ENCODE assay signal across 8 cellular contexts in the genomic region with DNA sequence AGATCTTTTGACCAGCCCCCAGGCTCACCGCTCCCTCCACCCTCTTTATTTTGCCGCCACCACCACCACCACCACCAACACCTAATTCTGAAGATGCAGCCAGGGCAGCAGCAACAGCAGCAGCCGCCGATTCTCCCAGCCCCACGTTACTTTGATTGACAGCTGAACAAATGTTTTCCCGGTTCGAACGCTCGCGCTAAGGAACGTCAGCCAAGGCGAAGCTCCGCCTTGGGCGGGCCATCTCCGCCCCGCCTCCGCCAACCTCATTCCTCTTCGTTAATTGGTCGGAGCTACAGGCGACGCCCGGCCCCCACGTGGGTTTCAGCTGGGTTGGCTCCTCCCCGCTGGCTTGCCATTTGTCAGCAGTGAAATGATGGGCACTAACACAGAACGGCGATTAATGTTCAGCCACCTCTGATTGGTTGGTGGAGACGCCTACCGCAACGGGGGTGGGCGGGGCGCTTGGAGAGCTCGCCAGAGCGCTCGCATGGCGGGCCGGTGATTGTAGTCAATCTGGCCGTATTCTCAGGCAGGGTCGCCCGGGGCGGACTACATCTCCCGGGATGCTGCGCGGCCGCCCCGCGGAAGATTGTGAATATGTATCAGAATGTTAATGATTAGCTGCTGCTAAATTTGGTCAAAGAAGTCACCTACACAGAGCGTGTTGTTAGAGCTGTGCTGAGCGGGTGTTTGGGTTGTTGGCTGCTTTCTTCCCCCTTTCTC. TPM values are rescaled to one million over a fixed set of nuclear protein-coding genes. Genes with fewer than 3 reads are reported as not detected.
DNase-seq lines count a peak whose midpoint lies in the region; ATAC-seq, FAIRE-seq and TF ChIP-seq lines count a peak whose summit lies in the region.

A gene (plus strand): TSS at position 657 of the 723 bp plus-strand sequence. CDS start 826 bp downstream, outside the sequence.

- H2AFZ ChIP-seq in OCI-LY1 (ENCODE audit: low read length) (no peak within 1 kb of the TSS; the same call in 1 of the 2 replicates), endothelial cell of umbilical vein (ENCODE audit: low read depth, low read length) (peak within 1 kb of the TSS; percentile 100)

- peak within 1 kb of the TSS; percentile 66 for H3K4me3 Mint-ChIP-seq in mesothelial cell of epicardium

- 0 out of 2 replicates have a peak, but pooled peaks cover 5% of the 10 kb centered on the region for H3K9me3 ChIP-seq in OCI-LY1 (ENCODE audit: low read length)
- H3K9me3 ChIP-seq in endothelial cell of umbilical vein (replicated peaks; ENCODE audit: control insufficient read depth, insufficient read depth, low read length), result no peaks in the 10 kb centered on the region

- peak; percentile 97 for TF ChIP-seq POLR2A in endothelial cell of umbilical vein (IDR thresholded peaks at IDR 0.05; ENCODE audit: low read depth, low read length)

- no peak within 1 kb of the TSS for H3K27ac Mint-ChIP-seq in mesothelial cell of epicardium

- H3K4me1 Mint-ChIP-seq in mesothelial cell of epicardium, result peaks cover 25% of the 10 kb centered on the region

- FAIRE-seq in D721Med (lab: Jason Lieb, UNC), result no peak
- FAIRE-seq in endothelial cell of umbilical vein (lab: Jason Lieb, UNC), result peak; percentile 99

- peaks cover 4% of the 10 kb centered on the region; the same call in 1 of the 2 replicates for H3F3A ChIP-seq in OCI-LY1 (ENCODE audit: insufficient read depth, low read length)

- H3K9me3 Mint-ChIP-seq in mesothelial cell of epicardium, result no peaks in the 10 kb centered on the region

- TF ChIP-seq CTCF in D721Med (IDR thresholded peaks at IDR 0.05; ENCODE audit: insufficient read depth, missing control alignments) (no peak), OCI-LY1 (IDR thresholded peaks at IDR 0.05; ENCODE audit: low read length) (no peak), endothelial cell of umbilical vein (IDR thresholded peaks at IDR 0.05; ENCODE audit: extremely low read depth in 1 of 2, insufficient read depth in 1 of 2, low read depth in 1 of 2, low read length in 2 of 2) (no peak), mesothelial cell of epicardium (IDR thresholded peaks at IDR 0.05; ENCODE audit: unreplicated experiment) (no peak)

- dilution Hi-C loops in endothelial cell of umbilical vein (cut with MboI; ENCODE audit: extremely low pct_ligation_motif_present, low sequenced_read_pairs), result no loop called here

- no peaks in the 10 kb centered on the region; the same call in 1 of the 2 replicates for H3K27me3 ChIP-seq in OCI-LY1 (ENCODE audit: insufficient read depth, low read length)
- H3K27me3 ChIP-seq in endothelial cell of umbilical vein (ENCODE audit: control insufficient read depth in 2 of 2, insufficient read depth in 2 of 2, low read length in 2 of 2), result peaks cover 2 to 8% of the 10 kb centered on the region in 2 experiments

- peaks cover 6% of the 10 kb centered on the region for H3K36me3 Mint-ChIP-seq in mesothelial cell of epicardium

- H3K9me2 ChIP-seq in OCI-LY1 (ENCODE audit: low read depth, low read length), result no peaks in the 10 kb centered on the region

- peaks cover 9% of the 10 kb centered on the region for H3K36me3 ChIP-seq in OCI-LY1 (ENCODE audit: insufficient read depth, low read length)
- H3K36me3 ChIP-seq in endothelial cell of umbilical vein (ENCODE audit: control insufficient read depth in 2 of 2, extremely low read depth in 1 of 2, insufficient read depth in 2 of 2, low read length in 2 of 2), result no peaks in the 10 kb centered on the region

- peaks cover 14% of the 10 kb centered on the region; the same call in 1 of the 2 replicates for H3K79me2 ChIP-seq in OCI-LY1 (ENCODE audit: insufficient read depth, low read length)
- peaks cover 10% of the 10 kb centered on the region for H3K79me2 ChIP-seq in endothelial cell of umbilical vein (ENCODE audit: control insufficient read depth, insufficient read depth, low read length)

- H3K9me1 ChIP-seq in endothelial cell of umbilical vein (replicated peaks; ENCODE audit: control insufficient read depth, extremely low read depth, insufficient read depth, low read length), result no peaks in the 10 kb centered on the region

- DNase-seq in D721Med (ENCODE audit: insufficient read length, low spot score) (peak; percentile 74), HuH-7 (ENCODE audit: low spot score) (peak; percentile 90), activated T-cell treated with anti-CD3 and anti-CD28 coated beads for 24 hours (ENCODE audit: low read depth) (peak; percentile 99), endothelial cell of umbilical vein (ENCODE audit: low read depth, low spot score) (peak; percentile 100), mesothelial cell of epicardium (ENCODE audit: low spot score in 2 of 2, unreplicated experiment in 2 of 2) (peak; percentile 99)
- DNase-seq in stimulated activated CD8-positive, alpha-beta memory T cell treated with anti-CD3 and anti-CD28 coated beads, Interleukin-15, amount 100 ng/mL, for 4 hours (ENCODE audit: low read depth in 2 of 2), result peak; percentile 100

- POLR2A ChIA-PET in endothelial cell of umbilical vein (lab: Charles Lee), result interaction anchor here (0.6 to 2.2 kb wide), 11 partner anchors 9 to 1438 kb away, joined by 3 to 29 read pairs (median 4); no protein-coding TSS in a partner anchor

- H3K27ac ChIP-seq in OCI-LY1 (ENCODE audit: low read depth, low read length, poor library complexity, severe bottlenecking) (peak within 1 kb of the TSS; percentile 96), endothelial cell of umbilical vein (ENCODE audit: insufficient read depth, low read depth, low read length) (peak within 1 kb of the TSS; percentile 87)

- intact Hi-C loops in endothelial cell of umbilical vein (cut with micrococcal nuclease), result loop anchor here (1.0 to 10.0 kb wide), 16 partner anchors 10 to 1817 kb away; a partner anchor contains a TSS

- peak; percentile 87 for ATAC-seq in GM21515 (IDR thresholded peaks at IDR 0.05; ENCODE audit: unreplicated experiment)

- CTCF ChIA-PET in endothelial cell of umbilical vein (lab: Charles Lee), result interaction anchor here (0.6 to 1.3 kb wide), 7 partner anchors 13 to 187 kb away, joined by 3 to 5 read pairs (median 3); no protein-coding TSS in a partner anchor

- H3K4me2 ChIP-seq in OCI-LY1 (ENCODE audit: low read length) (peak within 1 kb of the TSS; percentile 92), endothelial cell of umbilical vein (ENCODE audit: insufficient read depth, low read length) (peak within 1 kb of the TSS; percentile 91)

- H3K9ac ChIP-seq in OCI-LY1 (ENCODE audit: low read length) (peak within 1 kb of the TSS; percentile 73), endothelial cell of umbilical vein (replicated peaks; ENCODE audit: extremely low read depth, insufficient read depth, low read length) (peak within 1 kb of the TSS; percentile 95)

- peaks cover 36% of the 10 kb centered on the region for H3K4me1 ChIP-seq in OCI-LY1 (ENCODE audit: insufficient read depth, low read length, severe bottlenecking)
- peaks cover 22% of the 10 kb centered on the region for H3K4me1 ChIP-seq in endothelial cell of umbilical vein (ENCODE audit: control insufficient read depth, extremely low read depth, insufficient read depth, low read length)

- peak within 1 kb of the TSS; percentile 92 for H3K4me3 ChIP-seq in OCI-LY1 (ENCODE audit: low read depth, low read length, poor library complexity, severe bottlenecking)
- peak within 1 kb of the TSS; percentile 89 to 96 (median 95) for H3K4me3 ChIP-seq in endothelial cell of umbilical vein (replicated peaks in 1 of 3; ENCODE audit: insufficient read depth in 1 of 3, low read depth in 1 of 3, low read length in 3 of 3)

- H3K27me3 Mint-ChIP-seq in mesothelial cell of epicardium (ENCODE audit: low read depth), result peaks cover 11% of the 10 kb centered on the region

- no peaks in the 10 kb centered on the region for H4K20me1 ChIP-seq in OCI-LY1 (ENCODE audit: insufficient read depth, low read length)
- no peaks in the 10 kb centered on the region for H4K20me1 ChIP-seq in endothelial cell of umbilical vein (replicated peaks; ENCODE audit: control insufficient read depth, extremely low read depth, insufficient read depth, low read length)

- BruUV-seq in endothelial cell of umbilical vein (replicated peaks; lab: Mats Ljungman, UMichigan), result no TSS peak

TF ChIP-seq in endothelial cell of umbilical vein, 7 proteins besides CTCF, POLR2A, EP300 and RAD21:
- TF ChIP-seq POLR2AphosphoS5 (IDR thresholded peaks at IDR 0.05; ENCODE audit: insufficient read depth, low read depth, low read length) (peak; percentile 76), EZH2 (IDR thresholded peaks at IDR 0.05; ENCODE audit: borderline replicate concordance, low read depth, low read length, severe bottlenecking) (no peak)
- TF ChIP-seq, protein P1, sequence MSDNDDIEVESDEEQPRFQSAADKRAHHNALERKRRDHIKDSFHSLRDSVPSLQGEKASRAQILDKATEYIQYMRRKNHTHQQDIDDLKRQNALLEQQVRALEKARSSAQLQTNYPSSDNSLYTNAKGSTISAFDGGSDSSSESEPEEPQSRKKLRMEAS (IDR thresholded peaks at IDR 0.05; ENCODE audit: insufficient read depth, insufficient read length), result peak; percentile 64

RNA-seq across cellular contexts. Expression of the gene that starts here (rescaled TPM):
- 31.4 and 34.5 TPM in 2 replicates for total RNA-seq in endothelial cell of umbilical vein
- 24.0 and 32.3 TPM in 2 replicates for polyA plus RNA-seq in endothelial cell of umbilical vein
- polyA plus RNA-seq in endothelial cell of umbilical vein (2011; cell fraction: cytosol; rRNA removed), result 24.0 and 26.5 TPM in 2 replicates
- polyA plus RNA-seq in endothelial cell of umbilical vein (2011; cell fraction: nucleus; rRNA removed), result 65.0 and 75.1 TPM in 2 replicates
- 19.9 and 22.5 TPM in 2 replicates for polyA plus RNA-seq in endothelial cell of umbilical vein (2012)
- polyA minus RNA-seq in endothelial cell of umbilical vein, result 54.7 and 58.6 TPM in 2 replicates
- polyA minus RNA-seq in endothelial cell of umbilical vein (2011; cell fraction: cytosol; rRNA and poly(A)+ RNA removed), result 1.2 TPM
- 153 and 167 TPM in 2 replicates for polyA minus RNA-seq in endothelial cell of umbilical vein (2011; cell fraction: nucleus; rRNA and poly(A)+ RNA removed)
- 55.8 to 63.6 TPM (median 56.6 TPM) in 3 replicates for total RNA-seq in mesothelial cell of epicardium

Comparison
In these comparisons a context has a peak if more than half of its experiments do, and no peak if none do; other contexts are left out.
1. Peak in every context shown above with its lines: DNase-seq, ATAC-seq, H3K4me3 ChIP-seq and H3K27ac ChIP-seq.